ENCODE assay signal across 1 cellular context in genomic region chr7:29265208-29265923, GRCh38.
TF ChIP-seq lines count a peak whose summit lies in the region.

No MANE protein-coding gene starts in this region.

TF ChIP-seq in SK-N-SH treated with all-trans-retinoic acid at 6 μM for 48 hours, 23 proteins besides CTCF, POLR2A, EP300 and RAD21 (continued from another document):
- no peak for TF ChIP-seq PATZ1 (CRISPR knock-in tag; IDR thresholded peaks at IDR 0.05; ENCODE audit: borderline replicate concordance)
- TF ChIP-seq TCF4 (CRISPR knock-in tag; IDR thresholded peaks at IDR 0.05; ENCODE audit: borderline replicate concordance), result no peak
